1 cellular context compared by ENCODE assay signal in genomic region chr17:82153745-82154375, GRCh38.
TF ChIP-seq lines count a peak whose summit lies in the region.

No MANE protein-coding gene starts in this region.

TF ChIP-seq in GM12878, 131 proteins besides CTCF, POLR2A, EP300 and RAD21 (continued from another document and continues in another):
- TF ChIP-seq CHD1 (IDR thresholded peaks at IDR 0.05; ENCODE audit: low read depth, low read length) (no peak), ZSCAN29 (IDR thresholded peaks at IDR 0.05) (no peak), NR2F1 (conservative IDR thresholded peaks at IDR 0.05) (no peak), RCOR1 (conservative IDR thresholded peaks at IDR 0.05; ENCODE audit: low read depth, low read length) (no peak), DPF2 (IDR thresholded peaks at IDR 0.05) (0 out of 2 replicates have a peak, but pooled peaks have one; percentile 16), MLLT1 (IDR thresholded peaks at IDR 0.05) (no peak), TCF12 (IDR thresholded peaks at IDR 0.05; ENCODE audit: low read depth, low read length) (no peak), GATAD2B (conservative IDR thresholded peaks at IDR 0.05; ENCODE audit: low read depth) (0 out of 2 replicates have a peak, but pooled peaks have one; percentile 10), ASH2L (IDR thresholded peaks at IDR 0.05; ENCODE audit: borderline replicate concordance, low read depth) (no peak), CHD4 (IDR thresholded peaks at IDR 0.05) (no peak), ATF2 (IDR thresholded peaks at IDR 0.05; ENCODE audit: low read length) (no peak), RBBP5 (conservative IDR thresholded peaks at IDR 0.05) (no peak), BRCA1 (IDR thresholded peaks at IDR 0.05; ENCODE audit: low read depth, low read length) (no peak), PAX5 (IDR thresholded peaks at IDR 0.05; ENCODE audit: borderline replicate concordance, low read depth, low read length) (peak; percentile 38; the same call in 1 of the 2 replicates), NBN (IDR thresholded peaks at IDR 0.05) (no peak), BACH1 (IDR thresholded peaks at IDR 0.05; ENCODE audit: borderline replicate concordance) (no peak), FOXM1 (IDR thresholded peaks at IDR 0.05; ENCODE audit: low read depth, low read length) (no peak), POU2F2 (IDR thresholded peaks at IDR 0.05; ENCODE audit: borderline replicate concordance, low read depth, low read length) (peak; percentile 59; the same call in 1 of the 3 replicates), TBL1XR1 (IDR thresholded peaks at IDR 0.05; ENCODE audit: low read depth, low read length) (no peak), NFYA (IDR thresholded peaks at IDR 0.05; ENCODE audit: borderline replicate concordance, low read depth, low read length) (no peak), EZH2 (IDR thresholded peaks at IDR 0.05; ENCODE audit: borderline replicate concordance, control insufficient read depth, low read depth, low read length) (no peak), NR2C1 (IDR thresholded peaks at IDR 0.05) (no peak), MYB (IDR thresholded peaks at IDR 0.05; ENCODE audit: borderline replicate concordance, low read depth, low read length) (no peak), HCFC1 (IDR thresholded peaks at IDR 0.05; ENCODE audit: low read length) (no peak), SUZ12 (IDR thresholded peaks at IDR 0.05; ENCODE audit: unreplicated experiment) (no peak), CEBPB (IDR thresholded peaks at IDR 0.05; ENCODE audit: borderline replicate concordance in 1 of 2, low read depth in 2 of 2, low read length in 2 of 2) (no peak), NFXL1 (IDR thresholded peaks at IDR 0.05; ENCODE audit: borderline replicate concordance) (no peak), GABPA (IDR thresholded peaks at IDR 0.05; ENCODE audit: low read depth) (no peak), JUNB (IDR thresholded peaks at IDR 0.05) (no peak), PAX8 (IDR thresholded peaks at IDR 0.05) (no peak), MYC (IDR thresholded peaks at IDR 0.05; ENCODE audit: insufficient read depth, insufficient read length, insufficient replicate concordance, low read length, severe bottlenecking) (no peak), SIN3A (IDR thresholded peaks at IDR 0.05; ENCODE audit: low read depth, low read length) (no peak), KLF5 (IDR thresholded peaks at IDR 0.05; ENCODE audit: partially characterized antibody) (no peak), SMARCA5 (IDR thresholded peaks at IDR 0.05) (no peak), ZNF274 (IDR thresholded peaks at IDR 0.05; ENCODE audit: insufficient read depth, insufficient read length) (no peak), NR2C2 (IDR thresholded peaks at IDR 0.05; ENCODE audit: borderline replicate concordance, control insufficient read depth, insufficient read length, low read depth) (no peak), ETV6 (conservative IDR thresholded peaks at IDR 0.05 in 1 of 2, IDR thresholded peaks at IDR 0.05 in 1 of 2; ENCODE audit: borderline replicate concordance in 1 of 2, low read depth in 1 of 2) (no peak), POLR2AphosphoS5 (IDR thresholded peaks at IDR 0.05; ENCODE audit: low read length) (no peak), RB1 (IDR thresholded peaks at IDR 0.05; ENCODE audit: borderline replicate concordance) (peak; percentile 44; the same call in 1 of the 2 replicates), PRDM15 (CRISPR knock-in tag; IDR thresholded peaks at IDR 0.05) (no peak), ATF7 (IDR thresholded peaks at IDR 0.05; ENCODE audit: low read depth) (no peak), HDGF (IDR thresholded peaks at IDR 0.05) (no peak), ZNF24 (IDR thresholded peaks at IDR 0.05) (no peak), CHD2 (IDR thresholded peaks at IDR 0.05; ENCODE audit: borderline replicate concordance, low read depth, low read length) (no peak), RFX5 (IDR thresholded peaks at IDR 0.05; ENCODE audit: low read depth, low read length) (no peak), HSF1 (IDR thresholded peaks at IDR 0.05; ENCODE audit: low read depth, low read length) (no peak)
- TF ChIP-seq, protein P1, sequence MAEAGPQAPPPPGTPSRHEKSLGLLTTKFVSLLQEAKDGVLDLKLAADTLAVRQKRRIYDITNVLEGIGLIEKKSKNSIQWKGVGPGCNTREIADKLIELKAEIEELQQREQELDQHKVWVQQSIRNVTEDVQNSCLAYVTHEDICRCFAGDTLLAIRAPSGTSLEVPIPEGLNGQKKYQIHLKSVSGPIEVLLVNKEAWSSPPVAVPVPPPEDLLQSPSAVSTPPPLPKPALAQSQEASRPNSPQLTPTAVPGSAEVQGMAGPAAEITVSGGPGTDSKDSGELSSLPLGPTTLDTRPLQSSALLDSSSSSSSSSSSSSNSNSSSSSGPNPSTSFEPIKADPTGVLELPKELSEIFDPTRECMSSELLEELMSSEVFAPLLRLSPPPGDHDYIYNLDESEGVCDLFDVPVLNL (IDR thresholded peaks at IDR 0.05; ENCODE audit: low read depth, low read length): no peak
- TF ChIP-seq, protein P2, sequence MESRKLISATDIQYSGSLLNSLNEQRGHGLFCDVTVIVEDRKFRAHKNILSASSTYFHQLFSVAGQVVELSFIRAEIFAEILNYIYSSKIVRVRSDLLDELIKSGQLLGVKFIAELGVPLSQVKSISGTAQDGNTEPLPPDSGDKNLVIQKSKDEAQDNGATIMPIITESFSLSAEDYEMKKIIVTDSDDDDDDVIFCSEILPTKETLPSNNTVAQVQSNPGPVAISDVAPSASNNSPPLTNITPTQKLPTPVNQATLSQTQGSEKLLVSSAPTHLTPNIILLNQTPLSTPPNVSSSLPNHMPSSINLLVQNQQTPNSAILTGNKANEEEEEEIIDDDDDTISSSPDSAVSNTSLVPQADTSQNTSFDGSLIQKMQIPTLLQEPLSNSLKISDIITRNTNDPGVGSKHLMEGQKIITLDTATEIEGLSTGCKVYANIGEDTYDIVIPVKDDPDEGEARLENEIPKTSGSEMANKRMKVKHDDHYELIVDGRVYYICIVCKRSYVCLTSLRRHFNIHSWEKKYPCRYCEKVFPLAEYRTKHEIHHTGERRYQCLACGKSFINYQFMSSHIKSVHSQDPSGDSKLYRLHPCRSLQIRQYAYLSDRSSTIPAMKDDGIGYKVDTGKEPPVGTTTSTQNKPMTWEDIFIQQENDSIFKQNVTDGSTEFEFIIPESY (IDR thresholded peaks at IDR 0.05): no peak
- TF ChIP-seq, protein P3, sequence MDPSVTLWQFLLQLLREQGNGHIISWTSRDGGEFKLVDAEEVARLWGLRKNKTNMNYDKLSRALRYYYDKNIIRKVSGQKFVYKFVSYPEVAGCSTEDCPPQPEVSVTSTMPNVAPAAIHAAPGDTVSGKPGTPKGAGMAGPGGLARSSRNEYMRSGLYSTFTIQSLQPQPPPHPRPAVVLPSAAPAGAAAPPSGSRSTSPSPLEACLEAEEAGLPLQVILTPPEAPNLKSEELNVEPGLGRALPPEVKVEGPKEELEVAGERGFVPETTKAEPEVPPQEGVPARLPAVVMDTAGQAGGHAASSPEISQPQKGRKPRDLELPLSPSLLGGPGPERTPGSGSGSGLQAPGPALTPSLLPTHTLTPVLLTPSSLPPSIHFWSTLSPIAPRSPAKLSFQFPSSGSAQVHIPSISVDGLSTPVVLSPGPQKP (IDR thresholded peaks at IDR 0.05; ENCODE audit: low read depth, low read length): no peak
- TF ChIP-seq, protein P4, sequence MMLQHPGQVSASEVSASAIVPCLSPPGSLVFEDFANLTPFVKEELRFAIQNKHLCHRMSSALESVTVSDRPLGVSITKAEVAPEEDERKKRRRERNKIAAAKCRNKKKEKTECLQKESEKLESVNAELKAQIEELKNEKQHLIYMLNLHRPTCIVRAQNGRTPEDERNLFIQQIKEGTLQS (IDR thresholded peaks at IDR 0.05; ENCODE audit: borderline replicate concordance, extremely low read depth, low read depth, low read length): no peak
- TF ChIP-seq, protein P5, sequence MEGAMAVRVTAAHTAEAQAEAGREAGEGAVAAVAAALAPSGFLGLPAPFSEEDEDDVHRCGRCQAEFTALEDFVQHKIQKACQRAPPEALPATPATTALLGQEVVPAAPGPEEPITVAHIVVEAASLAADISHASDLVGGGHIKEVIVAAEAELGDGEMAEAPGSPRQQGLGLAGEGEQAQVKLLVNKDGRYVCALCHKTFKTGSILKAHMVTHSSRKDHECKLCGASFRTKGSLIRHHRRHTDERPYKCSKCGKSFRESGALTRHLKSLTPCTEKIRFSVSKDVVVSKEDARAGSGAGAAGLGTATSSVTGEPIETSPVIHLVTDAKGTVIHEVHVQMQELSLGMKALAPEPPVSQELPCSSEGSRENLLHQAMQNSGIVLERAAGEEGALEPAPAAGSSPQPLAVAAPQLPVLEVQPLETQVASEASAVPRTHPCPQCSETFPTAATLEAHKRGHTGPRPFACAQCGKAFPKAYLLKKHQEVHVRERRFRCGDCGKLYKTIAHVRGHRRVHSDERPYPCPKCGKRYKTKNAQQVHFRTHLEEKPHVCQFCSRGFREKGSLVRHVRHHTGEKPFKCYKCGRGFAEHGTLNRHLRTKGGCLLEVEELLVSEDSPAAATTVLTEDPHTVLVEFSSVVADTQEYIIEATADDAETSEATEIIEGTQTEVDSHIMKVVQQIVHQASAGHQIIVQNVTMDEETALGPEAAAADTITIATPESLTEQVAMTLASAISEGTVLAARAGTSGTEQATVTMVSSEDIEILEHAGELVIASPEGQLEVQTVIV (IDR thresholded peaks at IDR 0.05; ENCODE audit: borderline replicate concordance, partially characterized antibody): no peak
- TF ChIP-seq, protein P6, sequence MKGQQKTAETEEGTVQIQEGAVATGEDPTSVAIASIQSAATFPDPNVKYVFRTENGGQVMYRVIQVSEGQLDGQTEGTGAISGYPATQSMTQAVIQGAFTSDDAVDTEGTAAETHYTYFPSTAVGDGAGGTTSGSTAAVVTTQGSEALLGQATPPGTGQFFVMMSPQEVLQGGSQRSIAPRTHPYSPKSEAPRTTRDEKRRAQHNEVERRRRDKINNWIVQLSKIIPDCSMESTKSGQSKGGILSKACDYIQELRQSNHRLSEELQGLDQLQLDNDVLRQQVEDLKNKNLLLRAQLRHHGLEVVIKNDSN (IDR thresholded peaks at IDR 0.05; ENCODE audit: borderline replicate concordance, extremely low read length, insufficient read depth, low read depth, low read length): no peak
- TF ChIP-seq, protein P7, sequence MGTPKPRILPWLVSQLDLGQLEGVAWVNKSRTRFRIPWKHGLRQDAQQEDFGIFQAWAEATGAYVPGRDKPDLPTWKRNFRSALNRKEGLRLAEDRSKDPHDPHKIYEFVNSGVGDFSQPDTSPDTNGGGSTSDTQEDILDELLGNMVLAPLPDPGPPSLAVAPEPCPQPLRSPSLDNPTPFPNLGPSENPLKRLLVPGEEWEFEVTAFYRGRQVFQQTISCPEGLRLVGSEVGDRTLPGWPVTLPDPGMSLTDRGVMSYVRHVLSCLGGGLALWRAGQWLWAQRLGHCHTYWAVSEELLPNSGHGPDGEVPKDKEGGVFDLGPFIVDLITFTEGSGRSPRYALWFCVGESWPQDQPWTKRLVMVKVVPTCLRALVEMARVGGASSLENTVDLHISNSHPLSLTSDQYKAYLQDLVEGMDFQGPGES (IDR thresholded peaks at IDR 0.05): no peak
